ENCODE assay signal across 23 cellular contexts in the genomic region with DNA sequence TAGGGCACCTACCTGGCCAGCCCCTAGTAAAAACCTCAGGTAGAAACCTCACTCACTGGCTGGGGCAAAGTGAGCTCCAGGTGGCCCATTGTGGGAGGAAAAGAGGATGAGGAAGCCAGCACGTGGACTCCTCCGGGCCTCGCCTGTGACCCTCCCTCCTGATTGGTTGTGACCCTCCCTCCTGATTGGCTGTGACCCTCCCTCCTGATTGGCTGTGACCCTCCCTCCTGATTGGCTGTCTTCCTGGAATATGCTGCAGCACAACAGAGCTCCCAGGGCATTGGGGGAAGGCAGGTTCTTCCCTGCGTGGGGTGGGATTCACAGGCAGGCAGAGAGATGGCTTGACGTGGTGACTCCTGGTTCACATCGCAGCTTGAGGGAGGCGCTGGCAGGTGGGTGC.
"Had no signal": no experiment of that assay in that cellular context is flagged by ENCODE, and none has a peak within 500 bp of the region (broad histone marks: within the 10 kb centered on the region; RNA-seq: fewer than 3 reads in every experiment).

No MANE protein-coding gene starts in this region.

- DNase-seq: heart right ventricle; left colon; left lung; lower lobe of right lung; mammary epithelial cell; mesenchymal stem cell; psoas muscle; right lobe of liver; stimulated activated CD4-positive, alpha-beta T cell treated with anti-CD3 and anti-CD28 coated beads, Interleukin-12 subunit alpha, Interleukin-12 subunit beta, amount 100 ng/mL, for 4 hours; stimulated activated CD4-positive, alpha-beta T cell treated with anti-CD3 and anti-CD28 coated beads, Interleukin-15, amount 100 ng/mL, for 24 hours; stimulated activated CD4-positive, alpha-beta T cell treated with anti-CD3 and anti-CD28 coated beads, Interleukin-2, amount 100 ng/mL, for 24 hours; stimulated activated CD4-positive, alpha-beta T cell treated with anti-CD3 and anti-CD28 coated beads, Interleukin-4, amount 100 ng/mL, for 1 hour; stimulated activated naive B cell treated with anti-CD40 and anti-IgM and Interleukin-4, amounts not matched to agents 10 μg/mL and 1 μg/mL and 100 μg/mL, for 72 hours; transverse colon; upper lobe of left lung had no signal

- H3K4me3 Mint-ChIP-seq: naive thymus-derived CD8-positive, alpha-beta T cell; stimulated activated naive B cell treated with anti-CD40 and anti-IgM and Interleukin-4, amounts not matched to agents 10 μg/mL and 1 μg/mL and 100 μg/mL, for 72 hours; stimulated activated naive CD8-positive, alpha-beta T cell treated with anti-CD3 and anti-CD28 coated beads, Interleukin-15, Interleukin-2, amounts not matched to agents 100 ng/mL and 50 ng/mL, for 24 hours had no signal

- H2AFZ ChIP-seq: hepatocyte, parathyroid adenoma had no signal

- H3K27ac Mint-ChIP-seq: naive thymus-derived CD8-positive, alpha-beta T cell; stimulated activated naive B cell treated with anti-CD40 and anti-IgM and Interleukin-4, amounts not matched to agents 10 μg/mL and 1 μg/mL and 100 μg/mL, for 72 hours; stimulated activated naive CD8-positive, alpha-beta T cell treated with anti-CD3 and anti-CD28 coated beads, Interleukin-15, Interleukin-2, amounts not matched to agents 100 ng/mL and 50 ng/mL, for 24 hours had no signal

- H3K36me3 Mint-ChIP-seq: naive thymus-derived CD8-positive, alpha-beta T cell; stimulated activated naive B cell treated with anti-CD40 and anti-IgM and Interleukin-4, amounts not matched to agents 10 μg/mL and 1 μg/mL and 100 μg/mL, for 72 hours had no signal

- H3K27me3 ChIP-seq: hepatocyte, right atrium auricular region, right lobe of liver, transverse colon, upper lobe of left lung, vagina had no signal

- H3K4me2 ChIP-seq: hepatocyte had no signal

- H3K4me1 ChIP-seq: heart right ventricle, left lung, lower lobe of right lung, parathyroid adenoma, psoas muscle, right atrium auricular region, right lobe of liver, suprapubic skin, transverse colon, upper lobe of left lung, vagina had no signal

- H3K4me3 ChIP-seq: heart right ventricle, hepatocyte, left lung, lower lobe of right lung, psoas muscle, right atrium auricular region, right lobe of liver, skin epidermis, suprapubic skin, transverse colon, upper lobe of left lung, vagina had no signal

- H3K9me3 ChIP-seq: heart right ventricle, left lung, lower lobe of right lung, psoas muscle, right atrium auricular region, right lobe of liver, suprapubic skin, transverse colon, upper lobe of left lung, vagina had no signal

- H3K4me1 Mint-ChIP-seq: stimulated activated naive B cell treated with anti-CD40 and anti-IgM and Interleukin-4, amounts not matched to agents 10 μg/mL and 1 μg/mL and 100 μg/mL, for 72 hours had no signal

- ATAC-seq: heart right ventricle; left colon; left lung; lower lobe of right lung; naive thymus-derived CD8-positive, alpha-beta T cell; psoas muscle; right lobe of liver; stimulated activated naive B cell treated with anti-CD40 and anti-IgM and Interleukin-4, amounts not matched to agents 10 μg/mL and 1 μg/mL and 100 μg/mL, for 72 hours had no signal

- H3K36me3 ChIP-seq: heart right ventricle, left lung, lower lobe of right lung, right atrium auricular region, right lobe of liver, suprapubic skin, transverse colon, upper lobe of left lung, vagina had no signal

- H3K27ac ChIP-seq: heart right ventricle, hepatocyte, left lung, lower lobe of right lung, parathyroid adenoma, psoas muscle, right atrium auricular region, right lobe of liver, skin epidermis, suprapubic skin, transverse colon, upper lobe of left lung, vagina had no signal

- H3K79me2 ChIP-seq: hepatocyte, parathyroid adenoma had no signal

- H3K27me3 Mint-ChIP-seq: stimulated activated naive B cell treated with anti-CD40 and anti-IgM and Interleukin-4, amounts not matched to agents 10 μg/mL and 1 μg/mL and 100 μg/mL, for 72 hours; stimulated activated naive CD8-positive, alpha-beta T cell treated with anti-CD3 and anti-CD28 coated beads, Interleukin-15, Interleukin-2, amounts not matched to agents 100 ng/mL and 50 ng/mL, for 24 hours had no signal

- H3K9me3 Mint-ChIP-seq: naive thymus-derived CD8-positive, alpha-beta T cell; stimulated activated naive B cell treated with anti-CD40 and anti-IgM and Interleukin-4, amounts not matched to agents 10 μg/mL and 1 μg/mL and 100 μg/mL, for 72 hours; stimulated activated naive CD8-positive, alpha-beta T cell treated with anti-CD3 and anti-CD28 coated beads, Interleukin-15, Interleukin-2, amounts not matched to agents 100 ng/mL and 50 ng/mL, for 24 hours had no signal
